22 cellular contexts compared by ENCODE assay signal in the genomic region with DNA sequence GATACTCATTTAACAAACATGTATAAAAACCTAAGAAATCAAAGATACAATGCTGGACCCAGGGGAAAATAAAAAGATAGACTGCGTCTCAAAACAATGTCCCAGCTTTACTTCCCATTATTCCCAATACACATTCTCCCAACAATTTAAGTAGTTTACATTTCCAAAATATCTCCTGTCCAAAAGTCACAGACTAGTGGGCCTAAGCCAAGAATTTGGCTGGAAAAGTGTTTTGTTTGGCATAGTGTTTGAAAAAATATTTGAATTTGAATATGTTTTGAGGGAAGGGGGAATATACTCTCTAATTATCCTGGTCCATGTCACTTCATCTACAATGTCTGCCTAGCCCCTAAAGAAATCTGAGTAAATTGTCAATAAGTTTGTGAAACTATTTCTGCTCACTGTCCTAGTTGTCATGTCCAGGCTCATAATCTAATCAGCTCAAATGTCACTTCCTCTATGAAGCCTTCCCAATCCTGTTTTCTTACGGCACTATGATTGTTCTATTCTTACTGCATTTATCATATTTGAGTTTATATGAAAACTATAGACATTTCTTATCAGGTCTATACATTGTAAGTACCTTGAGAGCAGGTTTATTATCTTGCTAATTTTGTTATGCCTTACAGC.
DNase-seq lines count a peak whose midpoint lies in the region; ATAC-seq and TF ChIP-seq lines count a peak whose summit lies in the region.
"Had no signal": no experiment of that assay in that cellular context is flagged by ENCODE, and none has a peak within 500 bp of the region (broad histone marks: within the 10 kb centered on the region; RNA-seq: fewer than 3 reads in every experiment).

No MANE protein-coding gene starts in this region.

- peaks cover 18% of the 10 kb centered on the region for H3K36me3 Mint-ChIP-seq in GM23338 (ENCODE audit: low read depth)

- peaks cover 10 to 99% (median 90%) of the 10 kb centered on the region in 9 donors for H3K4me1 ChIP-seq in heart right ventricle
- peaks cover 62% of the 10 kb centered on the region for H3K4me1 ChIP-seq in rectal smooth muscle tissue (ENCODE audit: control insufficient read depth, insufficient read depth, low read length)
- H3K4me1 ChIP-seq in vagina, result peaks cover 78% of the 10 kb centered on the region
- peaks cover 3% of the 10 kb centered on the region; the same call in 1 of the 2 replicates for H3K4me1 ChIP-seq in GM23338 (ENCODE audit: insufficient read depth)
- H3K4me1 ChIP-seq: BLaER1 treated with 17β-estradiol and CSF1 and Interleukin-3, amounts not matched to agents 10 nM and 100 nM had no signal

- no peak for DNase-seq in Right ventricle myocardium superior
- DNase-seq in Right ventricle myocardium inferior (ENCODE audit: missing footprints), result no peak
- DNase-seq in heart right ventricle, result no peak
- DNase-seq in vagina (ENCODE audit: extremely low spot score in 2 of 2), result no peak
- no peak for DNase-seq in activated effector memory CD4-positive, alpha-beta T cell treated with Interleukin-2 at 50 U/mL for 16 hours
- DNase-seq in NOMO-1 treated with dmso at 0.1 percent for 144 hours (lab: John Stamatoyannopoulos, UW; ENCODE audit: unreplicated experiment), result no peak
- no peak for DNase-seq in GM23338 (ENCODE audit: low spot score)
- DNase-seq: 8988T; activated CD4-positive, alpha-beta T cell treated with anti-CD3 and anti-CD28 coated beads, Interleukin-2, amount 50 U/mL, for 1 hour; activated naive CD4-positive, alpha-beta T cell treated with anti-CD3 and anti-CD28 coated beads for 36 hours; cortex of kidney; DMS 273 treated with DMSO at 0.1 percent for 48 hours; GOT3; NCI-H1092; NCI-H2107; NCI-H524 treated with DMSO at 0.1 percent for 48 hours; stimulated activated CD4-positive, alpha-beta T cell treated with anti-CD3 and anti-CD28 coated beads, Interleukin-1b, Interleukin-23, amount 100 ng/mL, for 48 hours had no signal

- 47 to 50% methylated on average over 2 of the region's 2 CpGs for WGBS in heart right ventricle, 2 donors

- H3K9me2 ChIP-seq in GM23338 (ENCODE audit: insufficient read depth), result no peaks in the 10 kb centered on the region

- no peak overlapping the region for H2AFZ ChIP-seq in GM23338

- H3K4me1 Mint-ChIP-seq in GM23338, result no peaks in the 10 kb centered on the region

- H4K20me1 ChIP-seq in GM23338 (replicated peaks; ENCODE audit: insufficient read depth), result no peaks in the 10 kb centered on the region

- H3K9me3 ChIP-seq in heart right ventricle (no peaks in the 10 kb centered on the region), vagina (no peaks in the 10 kb centered on the region)
- H3K9me3 ChIP-seq: BLaER1 treated with 17β-estradiol and CSF1 and Interleukin-3, amounts not matched to agents 10 nM and 100 nM had no signal

- H3K79me2 ChIP-seq in GM23338 (replicated peaks; ENCODE audit: insufficient read depth), result no peaks in the 10 kb centered on the region

- H3K4me2 ChIP-seq in GM23338, result no peak overlapping the region
- H3K4me2 ChIP-seq: BLaER1 treated with 17β-estradiol and CSF1 and Interleukin-3, amounts not matched to agents 10 nM and 100 nM had no signal

- H3K4me3 Mint-ChIP-seq in GM23338, result no peak overlapping the region
- H3K4me3 Mint-ChIP-seq: activated naive CD4-positive, alpha-beta T cell treated with anti-CD3 and anti-CD28 coated beads for 36 hours had no signal

- no peaks in the 10 kb centered on the region for H3K27me3 Mint-ChIP-seq in GM23338 (ENCODE audit: insufficient read depth, low read depth, poor library complexity)

- intact Hi-C loops in Right ventricle myocardium superior (cut with DNase I) (no loop called here), Right ventricle myocardium inferior (cut with DNase I) (loop anchor here (10.0 kb wide), 1 partner anchor 273 kb away; no protein-coding TSS in a partner anchor), heart right ventricle (cut with DNase I) (no loop called here), vagina (cut with DNase I) (no loop called here)

- H3K27me3 ChIP-seq in heart right ventricle (no peaks in the 10 kb centered on the region), rectal smooth muscle tissue (ENCODE audit: control insufficient read depth, insufficient read depth, low read length) (no peaks in the 10 kb centered on the region), vagina (no peaks in the 10 kb centered on the region), GM23338 (ENCODE audit: insufficient read depth) (no peaks in the 10 kb centered on the region)
- H3K27me3 ChIP-seq: BLaER1 treated with 17β-estradiol and CSF1 and Interleukin-3, amounts not matched to agents 10 nM and 100 nM had no signal

- H3K4me3 ChIP-seq in heart right ventricle, result no peak overlapping the region
- no peak overlapping the region for H3K4me3 ChIP-seq in rectal smooth muscle tissue (ENCODE audit: low read length)
- H3K4me3 ChIP-seq in vagina, result no peak overlapping the region
- no peak overlapping the region for H3K4me3 ChIP-seq in GM23338
- H3K4me3 ChIP-seq: BLaER1 treated with 17β-estradiol and CSF1 and Interleukin-3, amounts not matched to agents 10 nM and 100 nM; lung had no signal

- H3F3A ChIP-seq in GM23338 (replicated peaks; ENCODE audit: low read depth), result no peaks in the 10 kb centered on the region

- no peak for TF ChIP-seq POLR2A in vagina (IDR thresholded peaks at IDR 0.05)

- ATAC-seq in Right ventricle myocardium superior (ENCODE audit: poor library complexity) (peak; percentile 19), Right ventricle myocardium inferior (no peak), heart right ventricle (peak in 1 of 8 donors; percentile 15), GM23338 (no peak)

- no peak overlapping the region for H3K27ac Mint-ChIP-seq in GM23338
- H3K27ac Mint-ChIP-seq: activated naive CD4-positive, alpha-beta T cell treated with anti-CD3 and anti-CD28 coated beads for 36 hours had no signal

- no peaks in the 10 kb centered on the region for H3K9me3 Mint-ChIP-seq in GM23338
- H3K9me3 Mint-ChIP-seq: activated naive CD4-positive, alpha-beta T cell treated with anti-CD3 and anti-CD28 coated beads for 36 hours had no signal

- TF ChIP-seq CTCF in heart right ventricle (IDR thresholded peaks at IDR 0.05), result no peak
- no peak for TF ChIP-seq CTCF in vagina (IDR thresholded peaks at IDR 0.05)
- TF ChIP-seq CTCF in GM23338 (conservative IDR thresholded peaks at IDR 0.05; ENCODE audit: low read depth in 2 of 2), result no peak

- H3K9ac ChIP-seq in rectal smooth muscle tissue (ENCODE audit: low read length), result no peak overlapping the region
- H3K9ac ChIP-seq: BLaER1 treated with 17β-estradiol and CSF1 and Interleukin-3, amounts not matched to agents 10 nM and 100 nM had no signal

- H3K36me3 ChIP-seq in heart right ventricle (peaks cover 0 to 90% (median 14%) of the 10 kb centered on the region in 9 donors), rectal smooth muscle tissue (ENCODE audit: control insufficient read depth, insufficient read depth, low read length) (peaks cover 3% of the 10 kb centered on the region), vagina (peaks cover 0 to 1% of the 10 kb centered on the region in 2 donors), GM23338 (ENCODE audit: insufficient read depth) (peaks cover 27% of the 10 kb centered on the region)

- H3K27ac ChIP-seq in heart right ventricle (peak overlapping the region; percentile 33 to 78 (median 58)), rectal smooth muscle tissue (ENCODE audit: low read depth, low read length) (peak overlapping the region; percentile 84), vagina (peak overlapping the region; percentile 89), GM23338 (ENCODE audit: low read depth) (no peak overlapping the region)
- H3K27ac ChIP-seq: BLaER1 treated with 17β-estradiol and CSF1 and Interleukin-3, amounts not matched to agents 10 nM and 100 nM; epithelial cell of prostate; HL-60 had no signal

TF ChIP-seq in GM23338, 12 proteins besides CTCF, POLR2A, EP300 and RAD21 (continues in another document):
- TF ChIP-seq, protein P1, sequence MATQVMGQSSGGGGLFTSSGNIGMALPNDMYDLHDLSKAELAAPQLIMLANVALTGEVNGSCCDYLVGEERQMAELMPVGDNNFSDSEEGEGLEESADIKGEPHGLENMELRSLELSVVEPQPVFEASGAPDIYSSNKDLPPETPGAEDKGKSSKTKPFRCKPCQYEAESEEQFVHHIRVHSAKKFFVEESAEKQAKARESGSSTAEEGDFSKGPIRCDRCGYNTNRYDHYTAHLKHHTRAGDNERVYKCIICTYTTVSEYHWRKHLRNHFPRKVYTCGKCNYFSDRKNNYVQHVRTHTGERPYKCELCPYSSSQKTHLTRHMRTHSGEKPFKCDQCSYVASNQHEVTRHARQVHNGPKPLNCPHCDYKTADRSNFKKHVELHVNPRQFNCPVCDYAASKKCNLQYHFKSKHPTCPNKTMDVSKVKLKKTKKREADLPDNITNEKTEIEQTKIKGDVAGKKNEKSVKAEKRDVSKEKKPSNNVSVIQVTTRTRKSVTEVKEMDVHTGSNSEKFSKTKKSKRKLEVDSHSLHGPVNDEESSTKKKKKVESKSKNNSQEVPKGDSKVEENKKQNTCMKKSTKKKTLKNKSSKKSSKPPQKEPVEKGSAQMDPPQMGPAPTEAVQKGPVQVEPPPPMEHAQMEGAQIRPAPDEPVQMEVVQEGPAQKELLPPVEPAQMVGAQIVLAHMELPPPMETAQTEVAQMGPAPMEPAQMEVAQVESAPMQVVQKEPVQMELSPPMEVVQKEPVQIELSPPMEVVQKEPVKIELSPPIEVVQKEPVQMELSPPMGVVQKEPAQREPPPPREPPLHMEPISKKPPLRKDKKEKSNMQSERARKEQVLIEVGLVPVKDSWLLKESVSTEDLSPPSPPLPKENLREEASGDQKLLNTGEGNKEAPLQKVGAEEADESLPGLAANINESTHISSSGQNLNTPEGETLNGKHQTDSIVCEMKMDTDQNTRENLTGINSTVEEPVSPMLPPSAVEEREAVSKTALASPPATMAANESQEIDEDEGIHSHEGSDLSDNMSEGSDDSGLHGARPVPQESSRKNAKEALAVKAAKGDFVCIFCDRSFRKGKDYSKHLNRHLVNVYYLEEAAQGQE (IDR thresholded peaks at IDR 0.05; ENCODE audit: unreplicated experiment), result no peak
- no peak for TF ChIP-seq ZNF114 (CRISPR knock-in tag; IDR thresholded peaks at IDR 0.05)
- TF ChIP-seq ZNF331 (CRISPR knock-in tag; IDR thresholded peaks at IDR 0.05; ENCODE audit: low read depth), result no peak
- TF ChIP-seq POLR2AphosphoS5 (IDR thresholded peaks at IDR 0.05; ENCODE audit: low read depth), result no peak
- TF ChIP-seq EZH2phosphoT487 (IDR thresholded peaks at IDR 0.05; ENCODE audit: unreplicated experiment), result no peak
